15 cellular contexts compared by ENCODE assay signal in genomic region chr3:99537416-99537815, GRCh38.
"Had no signal": no experiment of that assay in that cellular context is flagged by ENCODE, and none has a peak within 500 bp of the region (broad histone marks: within the 10 kb centered on the region; RNA-seq: fewer than 3 reads in every experiment).

No MANE protein-coding gene starts in this region.

- H3K27ac Mint-ChIP-seq: activated CD4-positive, alpha-beta T cell treated with anti-CD3 and anti-CD28 coated beads, Interleukin-2, amount 10 ng/mL, durations not matched to agents 7 days and 5 days; activated naive CD4-positive, alpha-beta T cell treated with anti-CD3 and anti-CD28 coated beads for 36 hours; activated T-helper 17 cell treated with anti-CD3 and anti-CD28 coated beads, Interleukin-2, amount 50 U/mL, for 72 hours; nephron had no signal

- H3K9me3 Mint-ChIP-seq: activated CD4-positive, alpha-beta T cell treated with anti-CD3 and anti-CD28 coated beads, Interleukin-2, amount 10 ng/mL, durations not matched to agents 7 days and 5 days; activated naive CD4-positive, alpha-beta T cell treated with anti-CD3 and anti-CD28 coated beads for 36 hours; activated T-helper 17 cell treated with anti-CD3 and anti-CD28 coated beads, Interleukin-2, amount 50 U/mL, for 72 hours; nephron had no signal

- H3K4me1 ChIP-seq: pancreas, upper lobe of left lung had no signal

- H3K4me1 Mint-ChIP-seq: activated CD4-positive, alpha-beta T cell treated with anti-CD3 and anti-CD28 coated beads, Interleukin-2, amount 10 ng/mL, durations not matched to agents 7 days and 5 days; activated T-helper 17 cell treated with anti-CD3 and anti-CD28 coated beads, Interleukin-2, amount 50 U/mL, for 72 hours had no signal

- H3K4me3 Mint-ChIP-seq: activated CD4-positive, alpha-beta T cell treated with anti-CD3 and anti-CD28 coated beads, Interleukin-2, amount 10 ng/mL, durations not matched to agents 7 days and 5 days; activated naive CD4-positive, alpha-beta T cell treated with anti-CD3 and anti-CD28 coated beads for 36 hours; activated T-helper 17 cell treated with anti-CD3 and anti-CD28 coated beads, Interleukin-2, amount 50 U/mL, for 72 hours; nephron had no signal

- H3K9me3 ChIP-seq: pancreas, upper lobe of left lung had no signal

- H3K4me3 ChIP-seq: cardiac muscle cell, coronary artery, lung, pancreas, skin epidermis, upper lobe of left lung had no signal

- H3K27ac ChIP-seq: cardiac muscle cell, coronary artery, pancreas, skin epidermis, upper lobe of left lung had no signal

- H3K27me3 ChIP-seq: cardiac muscle cell, pancreas, upper lobe of left lung had no signal

- DNase-seq: activated CD4-positive, alpha-beta T cell treated with anti-CD3 and anti-CD28 coated beads, Interleukin-2, amount 10 ng/mL, durations not matched to agents 7 days and 5 days; activated CD4-positive, CD25-positive, alpha-beta regulatory T cell; activated naive CD4-positive, alpha-beta T cell treated with anti-CD3 and anti-CD28 coated beads for 36 hours; activated T-cell treated with anti-CD3 and anti-CD28 coated beads for 4 hours; effector CD4-positive, alpha-beta T cell; hypothalamus; pancreas; T-helper 2 cell; upper lobe of left lung had no signal

- H3K36me3 ChIP-seq: cardiac muscle cell, pancreas, upper lobe of left lung had no signal

- ATAC-seq: activated T-helper 17 cell treated with anti-CD3 and anti-CD28 coated beads, Interleukin-2, amount 50 U/mL, for 72 hours; pancreas had no signal
